ENCODE assay signal across 21 cellular contexts in genomic region chr11:2934057-2934550, GRCh38. TPM values are rescaled to one million over a fixed set of nuclear protein-coding genes. Genes with fewer than 3 reads are reported as not detected.
DNase-seq lines count a peak whose midpoint lies in the region; ATAC-seq and TF ChIP-seq lines count a peak whose summit lies in the region.
"Had no signal": no experiment of that assay in that cellular context is flagged by ENCODE, and none has a peak within 500 bp of the region (broad histone marks: within the 10 kb centered on the region; RNA-seq: fewer than 3 reads in every experiment).

No MANE protein-coding gene starts in this region.

- peaks cover 0 to 14% (median 0%) of the 10 kb centered on the region in 3 donors for H3K9me3 ChIP-seq in esophagus squamous epithelium
- H3K9me3 ChIP-seq: ovary had no signal

- H3K36me3 ChIP-seq in esophagus squamous epithelium = no peaks in the 10 kb centered on the region
- H3K36me3 ChIP-seq: esophagus muscularis mucosa, HAP-1, ovary, sigmoid colon, stomach had no signal

- POLR2A ChIA-PET in WTC11 (lab: Charles Lee) = interaction anchor here (0.9 kb wide), 1 partner anchor 35 kb away, joined by 6 read pairs; no protein-coding TSS in a partner anchor

- H3K4me1 Mint-ChIP-seq in activated T-cell treated with anti-CD3 and anti-CD28 coated beads, Interleukin-2, amount 50 U/mL, for 72 hours (ENCODE audit: low read depth) = peaks cover 33% of the 10 kb centered on the region
- H3K4me1 Mint-ChIP-seq in WTC11 = peaks cover 3% of the 10 kb centered on the region
- H3K4me1 Mint-ChIP-seq in stimulated activated effector memory CD8-positive, alpha-beta T cell treated with anti-CD3 and anti-CD28 coated beads, Interleukin-12 subunit alpha, Interleukin-12 subunit beta, amount 100 ng/mL, for 72 hours = peaks cover 29% of the 10 kb centered on the region

- TF ChIP-seq CTCF in WTC11 (IDR thresholded peaks at IDR 0.05) = no peak
- TF ChIP-seq CTCF in esophagus squamous epithelium (IDR thresholded peaks at IDR 0.05) = no peak

- no peak for ATAC-seq in activated T-cell treated with anti-CD3 and anti-CD28 coated beads, Interleukin-2, amount 50 U/mL, for 72 hours (replicated peaks in 1 of 2)
- no peak for ATAC-seq in WTC11
- ATAC-seq in stimulated activated effector memory CD8-positive, alpha-beta T cell treated with anti-CD3 and anti-CD28 coated beads, Interleukin-12 subunit alpha, Interleukin-12 subunit beta, amount 100 ng/mL, for 72 hours = no peak

- WGBS in esophagus squamous epithelium, 2 donors = 85 to 90% methylated on average over 4 to 5 of the region's 7 CpGs

- no peak overlapping the region for H3K4me3 ChIP-seq in esophagus squamous epithelium
- H3K4me3 ChIP-seq: esophagus muscularis mucosa, HAP-1, ovary, sigmoid colon, stomach had no signal

- no peak for TF ChIP-seq POLR2A in esophagus squamous epithelium (IDR thresholded peaks at IDR 0.05)

- peak overlapping the region; percentile 67 to 81 (median 74) for H3K27ac ChIP-seq in esophagus squamous epithelium
- H3K27ac ChIP-seq: esophagus muscularis mucosa, KMS-11, ovary, sigmoid colon had no signal

- H3K27me3 Mint-ChIP-seq in activated T-cell treated with anti-CD3 and anti-CD28 coated beads, Interleukin-2, amount 50 U/mL, for 72 hours (ENCODE audit: low read depth) = no peaks in the 10 kb centered on the region
- peaks cover 38% of the 10 kb centered on the region for H3K27me3 Mint-ChIP-seq in WTC11 (ENCODE audit: low read depth)
- H3K27me3 Mint-ChIP-seq: activated naive CD4-positive, alpha-beta T cell treated with anti-CD3 and anti-CD28 coated beads, Interleukin-2, amount 50 U/mL, for 24 hours had no signal

- peaks cover 0 to 16% (median 0%) of the 10 kb centered on the region in 4 donors for H3K27me3 ChIP-seq in esophagus squamous epithelium
- H3K27me3 ChIP-seq: ovary had no signal

- H3K4me1 ChIP-seq in esophagus squamous epithelium = peaks cover 23 to 42% (median 24%) of the 10 kb centered on the region in 3 donors
- H3K4me1 ChIP-seq: HAP-1 had no signal

- peaks cover 9 to 18% of the 10 kb centered on the region in 2 donors for H3K9me3 Mint-ChIP-seq in activated T-cell treated with anti-CD3 and anti-CD28 coated beads, Interleukin-2, amount 50 U/mL, for 72 hours
- peaks cover 24% of the 10 kb centered on the region for H3K9me3 Mint-ChIP-seq in WTC11
- peaks cover 12% of the 10 kb centered on the region for H3K9me3 Mint-ChIP-seq in stimulated activated effector memory CD8-positive, alpha-beta T cell treated with anti-CD3 and anti-CD28 coated beads, Interleukin-12 subunit alpha, Interleukin-12 subunit beta, amount 100 ng/mL, for 72 hours
- H3K9me3 Mint-ChIP-seq: activated naive CD4-positive, alpha-beta T cell treated with anti-CD3 and anti-CD28 coated beads, Interleukin-2, amount 50 U/mL, for 24 hours had no signal

- intact Hi-C loops in esophagus squamous epithelium (cut with DNase I) = no loop called here

- H3K4me3 Mint-ChIP-seq in activated T-cell treated with anti-CD3 and anti-CD28 coated beads, Interleukin-2, amount 50 U/mL, for 72 hours = no peak overlapping the region
- H3K4me3 Mint-ChIP-seq in WTC11 = no peak overlapping the region
- H3K4me3 Mint-ChIP-seq in stimulated activated effector memory CD8-positive, alpha-beta T cell treated with anti-CD3 and anti-CD28 coated beads, Interleukin-12 subunit alpha, Interleukin-12 subunit beta, amount 100 ng/mL, for 72 hours = no peak overlapping the region
- H3K4me3 Mint-ChIP-seq: activated naive CD4-positive, alpha-beta T cell treated with anti-CD3 and anti-CD28 coated beads, Interleukin-2, amount 50 U/mL, for 24 hours; brain had no signal

- H3K36me3 Mint-ChIP-seq in activated T-cell treated with anti-CD3 and anti-CD28 coated beads, Interleukin-2, amount 50 U/mL, for 72 hours (ENCODE audit: insufficient read depth in 2 of 2) = peaks cover 18 to 20% of the 10 kb centered on the region in 2 donors
- H3K36me3 Mint-ChIP-seq in WTC11 = peaks cover 23% of the 10 kb centered on the region
- H3K36me3 Mint-ChIP-seq in stimulated activated effector memory CD8-positive, alpha-beta T cell treated with anti-CD3 and anti-CD28 coated beads, Interleukin-12 subunit alpha, Interleukin-12 subunit beta, amount 100 ng/mL, for 72 hours = peaks cover 37% of the 10 kb centered on the region

- no peak for DNase-seq in activated T-cell treated with anti-CD3 and anti-CD28 coated beads, Interleukin-2, amount 50 U/mL, for 72 hours
- DNase-seq in activated T-cell treated with anti-CD3 and anti-CD28 coated beads for 4 hours = no peak
- DNase-seq in WTC11 (ENCODE audit: low spot score) = peak; percentile 3
- DNase-seq in esophagus squamous epithelium (lab: John Stamatoyannopoulos, UW) = no peak
- DNase-seq in stimulated activated effector memory CD8-positive, alpha-beta T cell treated with anti-CD3 and anti-CD28 coated beads, Interleukin-12 subunit alpha, Interleukin-12 subunit beta, amount 100 ng/mL, for 72 hours (ENCODE audit: low spot score in 2 of 2) = no peak
- no peak for DNase-seq in NCI-H1694 (lab: John Stamatoyannopoulos, UW)
- no peak for DNase-seq in Kasumi-1 (lab: John Stamatoyannopoulos, UW)
- no peak for DNase-seq in activated CD4-positive, CD25-positive, alpha-beta regulatory T cell treated with anti-CD3 and anti-CD28 coated beads, Interleukin-2, amount 50 U/mL, for 72 hours
- DNase-seq: activated CD4-positive, alpha-beta T cell treated with anti-CD3 and anti-CD28 coated beads for 1 hour; activated T-cell treated with anti-CD3 and anti-CD28 coated beads, Interleukin-2, amount 50 U/mL, for 1 hour; NCI-H1105; NCI-H526 treated with DMSO at 0.1 percent for 48 hours; SHP77 treated with DMSO at 0.1 percent for 48 hours had no signal

- CTCF ChIA-PET in WTC11 (lab: Charles Lee) = interaction anchor here (0.8 to 3.0 kb wide), 6 partner anchors 42 to 402 kb away, joined by 3 to 13 read pairs (median 4); no protein-coding TSS in a partner anchor

- peak overlapping the region; percentile 35 for H3K27ac Mint-ChIP-seq in activated T-cell treated with anti-CD3 and anti-CD28 coated beads, Interleukin-2, amount 50 U/mL, for 72 hours
- no peak overlapping the region for H3K27ac Mint-ChIP-seq in WTC11
- H3K27ac Mint-ChIP-seq in stimulated activated effector memory CD8-positive, alpha-beta T cell treated with anti-CD3 and anti-CD28 coated beads, Interleukin-12 subunit alpha, Interleukin-12 subunit beta, amount 100 ng/mL, for 72 hours = peak overlapping the region; percentile 79
- H3K27ac Mint-ChIP-seq: activated naive CD4-positive, alpha-beta T cell treated with anti-CD3 and anti-CD28 coated beads, Interleukin-2, amount 50 U/mL, for 24 hours; brain had no signal

TF ChIP-seq in WTC11, 78 proteins besides CTCF, POLR2A, EP300 and RAD21:
- TF ChIP-seq E2F1 (CRISPR knock-in tag; IDR thresholded peaks at IDR 0.05) (no peak), PRRX2 (CRISPR knock-in tag; IDR thresholded peaks at IDR 0.05) (no peak)

RNA-seq across cellular contexts. Expression of gene PHLDA2, which starts 4.9 kb away (rescaled TPM):
- 10 to 100 TPM in 1 of 2 donors, 1 to 10 TPM in 1; 3.4 to 12.3 TPM for total RNA-seq in activated T-cell treated with anti-CD3 and anti-CD28 coated beads, Interleukin-2, amount 50 U/mL, for 72 hours
- total RNA-seq in WTC11 (2021) = 9.4 to 11.0 TPM (median 9.6 TPM) in 3 replicates
- 10 to 100 TPM; 10.2 to 39.2 (median 22.5) TPM for total RNA-seq in esophagus squamous epithelium

RNA-seq across cellular contexts. Expression of gene CDKN1C, which starts 48.5 kb away (rescaled TPM):
- total RNA-seq in activated T-cell treated with anti-CD3 and anti-CD28 coated beads, Interleukin-2, amount 50 U/mL, for 72 hours = 1 to 10 TPM; 1.5 to 2.6 TPM
- total RNA-seq in WTC11 (2021) = 25.0 to 35.0 TPM (median 32.4 TPM) in 3 replicates
- 10 to 100 TPM in 2 of 4 donors, 1 to 10 TPM in 2; 4.1 to 54.6 (median 20.8) TPM for total RNA-seq in esophagus squamous epithelium

RNA-seq across cellular contexts. Expression of gene NAP1L4, which starts 58.0 kb away (rescaled TPM):
- 100 to 1,000 TPM; 421 to 504 TPM for total RNA-seq in activated T-cell treated with anti-CD3 and anti-CD28 coated beads, Interleukin-2, amount 50 U/mL, for 72 hours
- total RNA-seq in WTC11 (2021) = 160 to 189 TPM (median 181 TPM) in 3 replicates
- total RNA-seq in esophagus squamous epithelium = 100 to 1,000 TPM; 108 to 140 (median 121) TPM
